24 cellular contexts compared by ENCODE assay signal in genomic region chr20:942611-943010, GRCh38. TPM values are rescaled to one million over a fixed set of nuclear protein-coding genes. Genes with fewer than 3 reads are reported as not detected.
"Had no signal": no experiment of that assay in that cellular context is flagged by ENCODE, and none has a peak within 500 bp of the region (broad histone marks: within the 10 kb centered on the region; RNA-seq: fewer than 3 reads in every experiment).

No MANE protein-coding gene starts in this region.

- H3K4me3 ChIP-seq: SJSA1, SK-N-MC had no signal

- DNase-seq: KBM-7, MV-4-11, NCI-H1048, NCI-H1105, NCI-H1417, NCI-H146, NCI-H1694 treated with DMSO at 0.1 percent for 48 hours, NCI-H1930, NCI-H2081 treated with DMSO at 0.1 percent for 48 hours, NCI-H2171, NCI-H226, NCI-H446, NCI-H510A, NCI-H524 treated with DMSO at 0.1 percent for 48 hours, NCI-H69, NCI-H774, Right ventricle myocardium superior, RPMI8226, SIG-M5 had no signal

- H3K27ac ChIP-seq: SJSA1, SK-N-MC had no signal

RNA-seq across cellular contexts. Expression of gene ANGPT4, which starts 26.5 kb away (rescaled TPM):
- total RNA-seq: HT-29, LHCN-M2, MCF 10A, Right ventricle myocardium superior, SJSA1 had no signal

RNA-seq across cellular contexts. Expression of gene RSPO4, which starts 59.5 kb away (rescaled TPM):
- total RNA-seq: HT-29, LHCN-M2, MCF 10A, Right ventricle myocardium superior, SJSA1 had no signal
